2 cellular contexts compared by ENCODE assay signal in genomic region chr6:74479960-74480359, GRCh38.
TF ChIP-seq lines count a peak whose summit lies in the region.

No MANE protein-coding gene starts in this region.

TF ChIP-seq in GM23338, 12 proteins besides CTCF, POLR2A, EP300 and RAD21 (continued from another document):
- TF ChIP-seq REST (IDR thresholded peaks at IDR 0.05; ENCODE audit: unreplicated experiment) (no peak), ETS1 (IDR thresholded peaks at IDR 0.05) (no peak), JUNB (IDR thresholded peaks at IDR 0.05; ENCODE audit: unreplicated experiment) (no peak)

TF ChIP-seq in WTC11, 78 proteins besides CTCF, POLR2A, EP300 and RAD21 (continued from another document):
- TF ChIP-seq STAT6 (CRISPR knock-in tag; conservative IDR thresholded peaks at IDR 0.05; ENCODE audit: low read depth): no peak
- TF ChIP-seq ZNF425 (CRISPR knock-in tag; conservative IDR thresholded peaks at IDR 0.05): no peak
- TF ChIP-seq E2F4 (CRISPR knock-in tag; IDR thresholded peaks at IDR 0.05; ENCODE audit: borderline replicate concordance, low read depth): no peak
- no peak for TF ChIP-seq ETV6 (CRISPR knock-in tag; IDR thresholded peaks at IDR 0.05)
- TF ChIP-seq TEAD4 (CRISPR knock-in tag; IDR thresholded peaks at IDR 0.05): no peak
- no peak for TF ChIP-seq TEAD1 (CRISPR knock-in tag; IDR thresholded peaks at IDR 0.05)
- no peak for TF ChIP-seq AR (CRISPR knock-in tag; IDR thresholded peaks at IDR 0.05)
- TF ChIP-seq ELF4 (CRISPR knock-in tag; IDR thresholded peaks at IDR 0.05; ENCODE audit: low read depth): no peak
- TF ChIP-seq ATF3 (CRISPR knock-in tag; conservative IDR thresholded peaks at IDR 0.05): no peak
- no peak for TF ChIP-seq MAX (CRISPR knock-in tag; IDR thresholded peaks at IDR 0.05)
